Comparison of ENCODE assay signal across 17 cellular contexts in the genomic region with DNA sequence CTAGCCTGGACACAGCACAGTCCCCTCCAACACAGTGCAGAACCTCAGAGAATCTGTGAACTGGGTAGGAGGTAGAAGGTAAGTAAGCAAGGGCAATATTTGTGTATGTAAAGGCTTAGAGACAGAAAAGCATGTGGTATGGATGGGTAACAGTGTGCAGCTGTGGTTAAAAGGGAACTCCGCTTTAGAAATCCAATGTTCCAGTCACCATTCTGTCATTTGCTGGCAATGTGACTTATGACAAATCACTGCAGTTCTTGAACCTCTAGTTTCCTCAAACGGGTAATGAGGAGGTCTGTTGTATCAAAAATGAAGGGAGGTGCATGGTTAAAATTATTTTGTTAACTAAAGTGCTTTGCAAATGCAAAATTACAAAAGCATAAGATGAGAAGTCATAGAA.
"Had no signal": no experiment of that assay in that cellular context is flagged by ENCODE, and none has a peak within 500 bp of the region (broad histone marks: within the 10 kb centered on the region; RNA-seq: fewer than 3 reads in every experiment).

No MANE protein-coding gene starts in this region.

- H3K9me3 ChIP-seq: left ventricle myocardium inferior, thoracic aorta, upper lobe of left lung had no signal

- H3K4me3 ChIP-seq: left ventricle myocardium inferior, thoracic aorta, upper lobe of left lung had no signal

- H3K27ac ChIP-seq: epithelial cell of prostate, left ventricle myocardium inferior, thoracic aorta, upper lobe of left lung, VCaP had no signal

- ATAC-seq: activated CD4-positive, CD25-positive, alpha-beta regulatory T cell treated with anti-CD3 and anti-CD28 coated beads, Interleukin-2, amount 50 U/mL, for 24 hours; activated T-cell treated with anti-CD3 and anti-CD28 coated beads, Interleukin-2, amount 50 U/mL, for 72 hours; naive thymus-derived CD8-positive, alpha-beta T cell had no signal

- H3K27me3 ChIP-seq: upper lobe of left lung had no signal

- H3K4me1 ChIP-seq: left ventricle myocardium inferior, upper lobe of left lung had no signal

- DNase-seq: activated CD4-positive, alpha-beta memory T cell treated with anti-CD3 and anti-CD28 coated beads, Interleukin-2, amount 10 ng/mL, durations not matched to agents 7 days and 5 days; activated CD4-positive, alpha-beta T cell treated with anti-CD3 and anti-CD28 coated beads, Interleukin-2, amount 10 ng/mL, durations not matched to agents 24 days and 14 days; activated effector memory CD4-positive, alpha-beta T cell treated with Interleukin-2 at 50 U/mL for 16 hours; activated naive CD4-positive, alpha-beta T cell treated with anti-CD3 and anti-CD28 coated beads for 36 hours; activated naive CD8-positive, alpha-beta T cell treated with anti-CD3 and anti-CD28 coated beads, Interleukin-2, amount 10 ng/mL, durations not matched to agents 7 days and 5 days; activated T-cell treated with anti-CD3 and anti-CD28 coated beads, Interleukin-2, amount 50 U/mL, for 72 hours; amniotic stem cell; foreskin fibroblast; left ventricle myocardium inferior; naive thymus-derived CD8-positive, alpha-beta T cell; stimulated activated CD4-positive, alpha-beta T cell treated with anti-CD3 and anti-CD28 coated beads, Interleukin-4, amount 100 ng/mL, for 24 hours; stimulated activated naive CD4-positive, alpha-beta T cell treated with Interleukin-2 at 50 U/mL for 16 hours; upper lobe of left lung had no signal

- H3K36me3 ChIP-seq: left ventricle myocardium inferior, thoracic aorta, upper lobe of left lung had no signal
